ENCODE assay signal across 22 cellular contexts in the genomic region with DNA sequence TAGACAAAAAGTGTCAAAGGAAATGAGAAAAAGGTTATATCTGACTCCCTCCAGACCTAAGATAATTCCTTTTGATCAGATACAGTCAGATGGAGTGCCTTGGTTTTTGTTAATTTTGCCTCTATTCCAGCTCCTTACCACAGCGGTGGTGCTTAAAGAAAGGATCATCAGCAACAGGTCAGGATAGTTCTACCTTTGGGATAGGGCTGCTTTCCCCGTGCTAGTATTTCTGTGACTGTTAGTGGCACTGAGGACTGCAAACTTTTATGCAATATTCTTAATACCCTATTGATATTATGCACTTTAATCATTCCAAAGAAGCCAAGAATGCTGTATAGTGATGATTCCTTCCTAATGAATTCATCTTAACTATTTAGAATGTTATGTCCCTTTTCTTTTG. TPM values are rescaled to one million over a fixed set of nuclear protein-coding genes. Genes with fewer than 3 reads are reported as not detected.
DNase-seq lines count a peak whose midpoint lies in the region; ATAC-seq, FAIRE-seq and TF ChIP-seq lines count a peak whose summit lies in the region.
"Had no signal": no experiment of that assay in that cellular context is flagged by ENCODE, and none has a peak within 500 bp of the region (broad histone marks: within the 10 kb centered on the region; RNA-seq: fewer than 3 reads in every experiment).

No MANE protein-coding gene starts in this region.

- TF ChIP-seq RAD21 in HepG2 (CRISPR knock-in tag; IDR thresholded peaks at IDR 0.05) = no peak

- H3K27me3 Mint-ChIP-seq in HFFc6 (ENCODE audit: insufficient read depth) = peaks cover 12% of the 10 kb centered on the region
- no peaks in the 10 kb centered on the region for H3K27me3 Mint-ChIP-seq in mesothelial cell of epicardium (ENCODE audit: low read depth)
- H3K27me3 Mint-ChIP-seq in endodermal cell (ENCODE audit: insufficient read depth) = no peaks in the 10 kb centered on the region
- H3K27me3 Mint-ChIP-seq: CD8-positive, alpha-beta memory T cell had no signal

- in situ Hi-C loops in HepG2 (cut with HindIII; ENCODE audit: extremely low pct_ligation_motif_present, low pct_unique_long_range_greater_than_20kb) = no loop called here

- CTCF ChIA-PET in HepG2 (lab: Yijun Ruan, JAX; ENCODE audit: low intra/inter-chr PET ratio, low total read pairs) = no interaction called here

- H3K9me3 ChIP-seq in HepG2 (ENCODE audit: low read length) (no peaks in the 10 kb centered on the region), right lobe of liver (no peaks in the 10 kb centered on the region), endodermal cell (ENCODE audit: control insufficient read depth, low read length) (no peaks in the 10 kb centered on the region)
- H3K9me3 ChIP-seq: BLaER1 treated with 17β-estradiol and CSF1 and Interleukin-3, amounts not matched to agents 10 nM and 100 nM had no signal

- 94% methylated on average over 2 of the region's 2 CpGs for WGBS in HepG2 (ENCODE audit: low lambda C conversion rate)
- 71% methylated on average over 1 of the region's 2 CpGs for WGBS in right lobe of liver (ENCODE audit: insufficient coverage, low coverage, low lambda C conversion rate, missing lambda C conversion rate)
- 86 to 88% methylated on average over 1 to 2 of the region's 2 CpGs for WGBS in endodermal cell (ENCODE audit: insufficient coverage in 1 of 2, insufficient read length in 1 of 2), 2 experiments

- ATAC-seq in HepG2 (no peak), right lobe of liver (no peak)
- ATAC-seq: HCT116 had no signal

- intact Hi-C loops in HepG2 (cut with micrococcal nuclease; ENCODE audit: unreplicated experiment) (no loop called here), right lobe of liver (cut with DNase I) (no loop called here)

- H3K27me3 ChIP-seq in HepG2 (ENCODE audit: control insufficient read depth in 1 of 2, insufficient read depth in 2 of 2, low read length in 2 of 2) = no peaks in the 10 kb centered on the region
- no peaks in the 10 kb centered on the region for H3K27me3 ChIP-seq in right lobe of liver
- H3K27me3 ChIP-seq in endodermal cell (ENCODE audit: control insufficient read depth, insufficient read depth, low read length, poor library complexity, severe bottlenecking) = no peaks in the 10 kb centered on the region
- H3K27me3 ChIP-seq: BLaER1 treated with 17β-estradiol and CSF1 and Interleukin-3, amounts not matched to agents 10 nM and 100 nM had no signal

- no peak overlapping the region for H2AFZ ChIP-seq in HepG2 (ENCODE audit: low read length)

- no peaks in the 10 kb centered on the region for H4K20me1 ChIP-seq in HepG2 (ENCODE audit: insufficient read depth, low read length)

- DNase-seq in HepG2 (ENCODE audit: low spot score) (no peak), right lobe of liver (no peak), HFFc6 (no peak), mesothelial cell of epicardium (ENCODE audit: low spot score in 2 of 2, unreplicated experiment in 2 of 2) (no peak), GF-D8 (lab: John Stamatoyannopoulos, UW) (no peak), endodermal cell (no peak), amniotic stem cell (lab: John Stamatoyannopoulos, UW) (no peak)
- DNase-seq: CD8-positive, alpha-beta memory T cell; COR-L47; DMS 273 treated with DMSO at 0.1 percent for 48 hours; DMS53; DND-41; EL; GOT3; H7; KG1 had no signal

- peaks cover 5 to 58% of the 10 kb centered on the region in 2 experiments; a peak in 4 of 5 replicates for H3K36me3 ChIP-seq in HepG2 (replicated peaks in 1 of 2; ENCODE audit: control insufficient read depth in 1 of 2, insufficient read depth in 2 of 2, low read length in 2 of 2)
- H3K36me3 ChIP-seq in right lobe of liver = peaks cover 0 to 22% (median 2%) of the 10 kb centered on the region in 4 donors
- H3K36me3 ChIP-seq in endodermal cell (ENCODE audit: control insufficient read depth, insufficient read depth, low read length) = peaks cover 73% of the 10 kb centered on the region

- H3K4me3 Mint-ChIP-seq in HFFc6 = no peak overlapping the region
- H3K4me3 Mint-ChIP-seq in mesothelial cell of epicardium = no peak overlapping the region
- H3K4me3 Mint-ChIP-seq in endodermal cell = no peak overlapping the region
- H3K4me3 Mint-ChIP-seq: CD8-positive, alpha-beta memory T cell had no signal

- no peak overlapping the region for H3K27ac ChIP-seq in HepG2 (ENCODE audit: extremely low read length, insufficient read depth, low read length)
- H3K27ac ChIP-seq in right lobe of liver = no peak overlapping the region
- no peak overlapping the region for H3K27ac ChIP-seq in endodermal cell (ENCODE audit: low read depth, low read length)
- H3K27ac ChIP-seq: 22Rv1; BLaER1 treated with 17β-estradiol and CSF1 and Interleukin-3, amounts not matched to agents 10 nM and 100 nM had no signal

- FAIRE-seq in HepG2 (lab: Jason Lieb, UNC) = no peak
- FAIRE-seq: GM12892, GM18507, HTR-8/SVneo had no signal

- H3K27ac Mint-ChIP-seq in HFFc6 (peak overlapping the region; percentile 48), mesothelial cell of epicardium (peak overlapping the region; percentile 21), endodermal cell (no peak overlapping the region)

- no TSS peak for BruUV-seq in HepG2 (replicated peaks; lab: Mats Ljungman, UMichigan)

- no peak overlapping the region for H3K4me2 ChIP-seq in HepG2 (ENCODE audit: low read depth, low read length)
- H3K4me2 ChIP-seq: BLaER1 treated with 17β-estradiol and CSF1 and Interleukin-3, amounts not matched to agents 10 nM and 100 nM had no signal

- H3K36me3 Mint-ChIP-seq in HFFc6 (ENCODE audit: low read depth) (peaks cover 39% of the 10 kb centered on the region), mesothelial cell of epicardium (peaks cover 7% of the 10 kb centered on the region), endodermal cell (ENCODE audit: low read depth) (peaks cover 20% of the 10 kb centered on the region)

- H3K79me2 ChIP-seq in HepG2 (ENCODE audit: insufficient read depth, low read length) = no peaks in the 10 kb centered on the region

- H3K4me3 ChIP-seq in HepG2 (replicated peaks in 1 of 3; ENCODE audit: insufficient read depth in 1 of 3, low read depth in 2 of 3, low read length in 3 of 3) = no peak overlapping the region
- no peak overlapping the region for H3K4me3 ChIP-seq in right lobe of liver
- H3K4me3 ChIP-seq in endodermal cell (ENCODE audit: low read length) = no peak overlapping the region
- H3K4me3 ChIP-seq: BLaER1 treated with 17β-estradiol and CSF1 and Interleukin-3, amounts not matched to agents 10 nM and 100 nM had no signal

- TF ChIP-seq EP300 in HepG2 (IDR thresholded peaks at IDR 0.05; ENCODE audit: low read depth in 2 of 2, low read length in 2 of 2) = no peak
- no peak for TF ChIP-seq EP300 in HepG2 (CRISPR knock-in tag; IDR thresholded peaks at IDR 0.05; ENCODE audit: borderline replicate concordance)

- POLR2A ChIA-PET in HepG2 (lab: Yijun Ruan, JAX) = no interaction called here

- H3K4me1 ChIP-seq in HepG2 (ENCODE audit: insufficient read depth, low read length) (peaks cover 11% of the 10 kb centered on the region; the same call in 1 of the 2 replicates), right lobe of liver (peaks cover 0 to 3% (median 0%) of the 10 kb centered on the region in 4 donors), endodermal cell (ENCODE audit: control insufficient read depth, insufficient read depth, low read length) (no peaks in the 10 kb centered on the region)
- H3K4me1 ChIP-seq: BLaER1 treated with 17β-estradiol and CSF1 and Interleukin-3, amounts not matched to agents 10 nM and 100 nM had no signal

- no peak for TF ChIP-seq POLR2A in HepG2 (IDR thresholded peaks at IDR 0.05; ENCODE audit: insufficient read depth in 1 of 2, low read depth in 2 of 2, low read length in 2 of 2)
- no peak for TF ChIP-seq POLR2A in right lobe of liver (IDR thresholded peaks at IDR 0.05)

- H3K9me3 Mint-ChIP-seq in HFFc6 = no peaks in the 10 kb centered on the region
- H3K9me3 Mint-ChIP-seq in mesothelial cell of epicardium = no peaks in the 10 kb centered on the region
- H3K9me3 Mint-ChIP-seq in endodermal cell = no peaks in the 10 kb centered on the region
- H3K9me3 Mint-ChIP-seq: CD8-positive, alpha-beta memory T cell had no signal

- no peak overlapping the region for H3K9ac ChIP-seq in HepG2 (ENCODE audit: insufficient read depth, low read depth, low read length)
- H3K9ac ChIP-seq in endodermal cell (ENCODE audit: extremely low read depth, low read length, poor library complexity, severe bottlenecking) = no peak overlapping the region
- H3K9ac ChIP-seq: BLaER1 treated with 17β-estradiol and CSF1 and Interleukin-3, amounts not matched to agents 10 nM and 100 nM had no signal

- TF ChIP-seq CTCF in HepG2 (CRISPR knock-in tag; IDR thresholded peaks at IDR 0.05) (no peak), right lobe of liver (IDR thresholded peaks at IDR 0.05) (no peak), HFFc6 (IDR thresholded peaks at IDR 0.05) (no peak), mesothelial cell of epicardium (IDR thresholded peaks at IDR 0.05; ENCODE audit: unreplicated experiment) (no peak), endodermal cell (conservative IDR thresholded peaks at IDR 0.05) (no peak)

- peaks cover 19% of the 10 kb centered on the region for H3K4me1 Mint-ChIP-seq in HFFc6 (ENCODE audit: low read depth)
- H3K4me1 Mint-ChIP-seq in mesothelial cell of epicardium = peaks cover 7% of the 10 kb centered on the region
- H3K4me1 Mint-ChIP-seq in endodermal cell = no peaks in the 10 kb centered on the region

RNA-seq across cellular contexts. Expression of a gene that starts 24.5 kb away (rescaled TPM):
- total RNA-seq in HepG2 (2016; rRNA removed; fragmentation: Illumina TruSeq; extraction: Trizol) = 1,060 and 1,621 TPM in 2 replicates
- total RNA-seq in HepG2 (2016; cell fraction: cytosol; rRNA removed; fragmentation: Illumina TruSeq; extraction: Trizol; ENCODE audit: low read depth) = 149 and 161 TPM in 2 replicates
- total RNA-seq in HepG2 (2016; cell fraction: insoluble cytoplasmic fraction; rRNA removed; fragmentation: Illumina TruSeq; extraction: Trizol) = 1,077 and 1,733 TPM in 2 replicates
- 191 and 197 TPM in 2 replicates for total RNA-seq in HepG2 (2016; cell fraction: membrane; rRNA removed; fragmentation: Illumina TruSeq; extraction: Trizol)
- total RNA-seq in HepG2 (2016; cell fraction: nucleus; rRNA removed; fragmentation: Illumina TruSeq; extraction: Trizol) = 379 and 382 TPM in 2 replicates
- 304 and 464 TPM in 2 replicates for polyA plus RNA-seq in HepG2 (2011; rRNA removed)
- polyA plus RNA-seq in HepG2 (2011; cell fraction: cytosol; rRNA removed) = 354 and 445 TPM in 2 replicates
- 76.3 and 83.7 TPM in 2 replicates for polyA plus RNA-seq in HepG2 (2011; cell fraction: nucleus; rRNA removed)
- 328 and 393 TPM in 2 replicates for polyA plus RNA-seq in HepG2 (2012)
- 156 and 179 TPM in 2 replicates for polyA plus RNA-seq in HepG2 (2016; cell fraction: cytosol; fragmentation: Illumina TruSeq; extraction: Trizol; ENCODE audit: low read depth)
- 1,625 and 1,852 TPM in 2 replicates for polyA plus RNA-seq in HepG2 (2016; cell fraction: insoluble cytoplasmic fraction; fragmentation: Illumina TruSeq; extraction: Trizol; ENCODE audit: low read depth)
- 151 and 153 TPM in 2 replicates for polyA plus RNA-seq in HepG2 (2016; cell fraction: membrane; fragmentation: Illumina TruSeq; extraction: Trizol; ENCODE audit: low read depth)
- polyA plus RNA-seq in HepG2 (2016; cell fraction: nucleus; fragmentation: Illumina TruSeq; extraction: Trizol; ENCODE audit: insufficient read depth, low read depth) = 546 and 575 TPM in 2 replicates
- 222 and 280 TPM in 2 replicates for polyA minus RNA-seq in HepG2 (2011; rRNA and poly(A)+ RNA removed; ENCODE audit: low replicate concordance)
- 119 and 160 TPM in 2 replicates for polyA minus RNA-seq in HepG2 (2011; cell fraction: cytosol; rRNA and poly(A)+ RNA removed)
- 42.0 and 49.5 TPM in 2 replicates for polyA minus RNA-seq in HepG2 (2011; cell fraction: nucleus; rRNA and poly(A)+ RNA removed)
- 10 to 100 TPM in 3 of 6 experiments, 1 to 10 TPM in 3; 1.5 to 26.6 (median 8.5) TPM for total RNA-seq in right lobe of liver
- total RNA-seq in HFFc6 (2021; fragmentation: NEBNext Ultra II Directional; extraction: Animal tissue kit (Norgen Biotek cat#: 25700)) = 100 to 1,000 TPM; 248 to 801 (median 737) TPM
- 30.9 to 33.3 TPM (median 31.8 TPM) in 3 replicates for total RNA-seq in mesothelial cell of epicardium
- total RNA-seq in endodermal cell = 100 to 1,000 TPM; 126 to 141 TPM
- polyA plus RNA-seq in endodermal cell (2013, experiment 1 of 2) = 34.1 TPM
- polyA plus RNA-seq in endodermal cell (2013, experiment 2 of 2) = 43.1 TPM

RNA-seq across cellular contexts. Expression of a gene that starts 52.9 kb away (rescaled TPM):
- total RNA-seq in HepG2 (2016; rRNA removed; fragmentation: Illumina TruSeq; extraction: Trizol) = 47.1 and 83.5 TPM in 2 replicates
- 30.5 and 33.0 TPM in 2 replicates for total RNA-seq in HepG2 (2016; cell fraction: cytosol; rRNA removed; fragmentation: Illumina TruSeq; extraction: Trizol; ENCODE audit: low read depth)
- 48.8 and 85.3 TPM in 2 replicates for total RNA-seq in HepG2 (2016; cell fraction: insoluble cytoplasmic fraction; rRNA removed; fragmentation: Illumina TruSeq; extraction: Trizol)
- 54.4 and 54.7 TPM in 2 replicates for total RNA-seq in HepG2 (2016; cell fraction: membrane; rRNA removed; fragmentation: Illumina TruSeq; extraction: Trizol)
- total RNA-seq in HepG2 (2016; cell fraction: nucleus; rRNA removed; fragmentation: Illumina TruSeq; extraction: Trizol) = 37.1 and 40.2 TPM in 2 replicates
- polyA plus RNA-seq in HepG2 (2011; rRNA removed) = 159 and 162 TPM in 2 replicates
- 187 and 245 TPM in 2 replicates for polyA plus RNA-seq in HepG2 (2011; cell fraction: cytosol; rRNA removed)
- 97.8 and 101 TPM in 2 replicates for polyA plus RNA-seq in HepG2 (2011; cell fraction: nucleus; rRNA removed)
- polyA plus RNA-seq in HepG2 (2012) = 151 and 164 TPM in 2 replicates
- polyA plus RNA-seq in HepG2 (2016; cell fraction: cytosol; fragmentation: Illumina TruSeq; extraction: Trizol; ENCODE audit: low read depth) = 53.6 and 57.2 TPM in 2 replicates
- 224 and 233 TPM in 2 replicates for polyA plus RNA-seq in HepG2 (2016; cell fraction: insoluble cytoplasmic fraction; fragmentation: Illumina TruSeq; extraction: Trizol; ENCODE audit: low read depth)
- 81.4 and 91.5 TPM in 2 replicates for polyA plus RNA-seq in HepG2 (2016; cell fraction: membrane; fragmentation: Illumina TruSeq; extraction: Trizol; ENCODE audit: low read depth)
- 100 and 106 TPM in 2 replicates for polyA plus RNA-seq in HepG2 (2016; cell fraction: nucleus; fragmentation: Illumina TruSeq; extraction: Trizol; ENCODE audit: insufficient read depth, low read depth)
- 115 and 322 TPM in 2 replicates for polyA minus RNA-seq in HepG2 (2011; rRNA and poly(A)+ RNA removed; ENCODE audit: low replicate concordance)
- polyA minus RNA-seq in HepG2 (2011; cell fraction: cytosol; rRNA and poly(A)+ RNA removed) = 172 TPM in 2 replicates
- 70.4 and 93.7 TPM in 2 replicates for polyA minus RNA-seq in HepG2 (2011; cell fraction: nucleus; rRNA and poly(A)+ RNA removed)
- 10 to 100 TPM; 15.5 to 19.5 (median 16.6) TPM for total RNA-seq in right lobe of liver
- 10 to 100 TPM; 52.3 to 59.3 (median 55.2) TPM for total RNA-seq in HFFc6 (2021; fragmentation: NEBNext Ultra II Directional; extraction: Animal tissue kit (Norgen Biotek cat#: 25700))
- 52.9 to 59.4 TPM (median 56.1 TPM) in 3 replicates for total RNA-seq in mesothelial cell of epicardium
- 10 to 100 TPM; 53.1 to 53.4 TPM for total RNA-seq in endodermal cell
- 60.9 TPM for polyA plus RNA-seq in endodermal cell (2013, experiment 1 of 2)
- polyA plus RNA-seq in endodermal cell (2013, experiment 2 of 2) = 51.8 TPM
